In the genomic region with DNA sequence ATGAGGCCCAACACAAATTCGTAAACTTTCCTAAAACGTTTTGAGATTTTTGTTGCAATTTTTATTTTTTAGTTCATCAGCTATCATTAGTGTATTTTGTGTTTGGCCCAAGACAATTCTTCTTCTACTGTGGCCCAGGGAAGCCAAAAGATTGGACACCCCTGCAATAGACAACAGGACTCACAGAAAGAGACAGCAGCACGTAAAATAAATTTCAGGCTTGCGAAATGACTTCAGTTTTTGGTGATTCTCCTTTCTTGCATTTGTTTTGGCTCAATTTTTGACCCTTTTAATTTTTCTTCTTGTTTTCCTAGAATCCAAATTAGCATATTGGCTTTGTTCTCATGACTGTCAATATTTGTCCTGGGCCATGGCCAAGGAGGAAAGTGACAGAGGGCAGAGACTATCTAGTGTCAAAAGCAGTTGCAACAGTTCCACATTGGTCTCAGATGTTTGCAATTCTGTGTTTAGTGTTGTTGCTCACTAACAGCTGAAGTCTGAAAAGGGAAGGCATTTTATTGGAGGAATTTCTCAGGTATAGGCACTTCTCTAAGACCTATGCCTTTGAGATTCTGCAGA, we compare ENCODE assay signal across 15 cellular contexts.
DNase-seq lines count a peak whose midpoint lies in the region; ATAC-seq and TF ChIP-seq lines count a peak whose summit lies in the region.
"Had no signal": no experiment of that assay in that cellular context is flagged by ENCODE, and none has a peak within 500 bp of the region (broad histone marks: within the 10 kb centered on the region; RNA-seq: fewer than 3 reads in every experiment).

No MANE protein-coding gene starts in this region.

- H3K4me3 ChIP-seq in neutrophil (ENCODE audit: low read depth in 1 of 2, low read length in 1 of 2), result no peak overlapping the region
- H3K4me3 ChIP-seq: GM23248 had no signal

- H3K4me3 Mint-ChIP-seq in activated T-cell treated with anti-CD3 and anti-CD28 coated beads, Interleukin-2, amount 50 U/mL, for 4 hours, result no peak overlapping the region
- H3K4me3 Mint-ChIP-seq: activated CD4-positive, alpha-beta T cell treated with anti-CD3 and anti-CD28 coated beads for 36 hours; naive thymus-derived CD4-positive, alpha-beta T cell had no signal

- DNase-seq in DMS53 treated with DMSO at 0.1 percent for 48 hours (lab: John Stamatoyannopoulos, UW; ENCODE audit: unreplicated experiment) (peak; percentile 57), NCI-H2029 treated with DMSO at 0.1 percent for 48 hours (lab: John Stamatoyannopoulos, UW) (peak; percentile 85), NCI-H1436 treated with DMSO at 0.1 percent for 48 hours (lab: John Stamatoyannopoulos, UW) (no peak), cerebellum (ENCODE audit: low spot score) (no peak)
- DNase-seq in activated T-cell treated with anti-CD3 and anti-CD28 coated beads, Interleukin-2, amount 50 U/mL, for 4 hours, result no peak
- DNase-seq: activated CD4-positive, alpha-beta T cell treated with anti-CD3 and anti-CD28 coated beads for 36 hours; activated naive CD4-positive, alpha-beta T cell treated with Interleukin-2 at 50 U/mL for 16 hours; GM23248; naive thymus-derived CD4-positive, alpha-beta T cell; NCI-H524 treated with DMSO at 0.1 percent for 48 hours; PC-3; T1000 had no signal

- H3K27ac ChIP-seq in VCaP, result peak overlapping the region; percentile 70
- peak overlapping the region; percentile 72 for H3K27ac ChIP-seq in neutrophil
- H3K27ac ChIP-seq: GM23248 had no signal

- ATAC-seq in activated T-cell treated with anti-CD3 and anti-CD28 coated beads, Interleukin-2, amount 50 U/mL, for 4 hours, result no peak
- no peak for ATAC-seq in HG02678 (IDR thresholded peaks at IDR 0.05; ENCODE audit: unreplicated experiment)
- ATAC-seq: activated CD4-positive, alpha-beta T cell treated with anti-CD3 and anti-CD28 coated beads for 36 hours; naive thymus-derived CD4-positive, alpha-beta T cell; PC-3 had no signal

- no peak for TF ChIP-seq CTCF in VCaP (conservative IDR thresholded peaks at IDR 0.05)
- TF ChIP-seq CTCF in neutrophil (IDR thresholded peaks at IDR 0.05), result no peak

- H3K9me3 Mint-ChIP-seq in activated T-cell treated with anti-CD3 and anti-CD28 coated beads, Interleukin-2, amount 50 U/mL, for 4 hours, result no peaks in the 10 kb centered on the region

- H3K9me3 ChIP-seq in neutrophil, result no peaks in the 10 kb centered on the region

- H3K4me1 ChIP-seq in neutrophil (ENCODE audit: control insufficient read depth in 1 of 2, insufficient read depth in 1 of 2, low read depth in 1 of 2, low read length in 1 of 2), result peaks cover 24% of the 10 kb centered on the region in 2 experiments

- no peaks in the 10 kb centered on the region for H3K27me3 ChIP-seq in neutrophil

- H3K36me3 ChIP-seq in neutrophil, result no peaks in the 10 kb centered on the region

- H3K27me3 Mint-ChIP-seq in activated T-cell treated with anti-CD3 and anti-CD28 coated beads, Interleukin-2, amount 50 U/mL, for 4 hours (ENCODE audit: low read depth), result no peaks in the 10 kb centered on the region
- H3K27me3 Mint-ChIP-seq: activated CD4-positive, alpha-beta T cell treated with anti-CD3 and anti-CD28 coated beads for 36 hours; naive thymus-derived CD4-positive, alpha-beta T cell had no signal

- H3K4me1 Mint-ChIP-seq in activated T-cell treated with anti-CD3 and anti-CD28 coated beads, Interleukin-2, amount 50 U/mL, for 4 hours (ENCODE audit: low read depth), result peaks cover 9% of the 10 kb centered on the region

- peaks cover 2% of the 10 kb centered on the region for H3K36me3 Mint-ChIP-seq in activated T-cell treated with anti-CD3 and anti-CD28 coated beads, Interleukin-2, amount 50 U/mL, for 4 hours (ENCODE audit: insufficient read depth)

Comparison
In these comparisons a context has a peak if more than half of its experiments do, and no peak if none do; other contexts are left out.
1. DNase-seq: peak in DMS53 treated with DMSO at 0.1 percent for 48 hours (single experiment) and NCI-H2029 treated with DMSO at 0.1 percent for 48 hours (single experiment); none in NCI-H1436 treated with DMSO at 0.1 percent for 48 hours (single experiment), cerebellum (single experiment) and activated T-cell treated with anti-CD3 and anti-CD28 coated beads, Interleukin-2, amount 50 U/mL, for 4 hours (single experiment).